Comparison of ENCODE assay signal across 9 cellular contexts in genomic region chr21:38159355-38159754, GRCh38.
DNase-seq lines count a peak whose midpoint lies in the region; ATAC-seq, FAIRE-seq and TF ChIP-seq lines count a peak whose summit lies in the region.
"Had no signal": no experiment of that assay in that cellular context is flagged by ENCODE, and none has a peak within 500 bp of the region (broad histone marks: within the 10 kb centered on the region; RNA-seq: fewer than 3 reads in every experiment).

No MANE protein-coding gene starts in this region.

- H3K9me3 ChIP-seq in K562 (replicated peaks; ENCODE audit: control insufficient read depth, insufficient read depth, low read depth, low read length) (no peaks in the 10 kb centered on the region), keratinocyte (ENCODE audit: control insufficient read depth, low read depth, low read length) (no peaks in the 10 kb centered on the region)

- TF ChIP-seq POLR2A in K562 (conservative IDR thresholded peaks at IDR 0.05) = no peak

- no peak overlapping the region for H3K9ac ChIP-seq in K562 (ENCODE audit: insufficient read depth in 1 of 2, low read depth in 2 of 2, low read length in 2 of 2)
- H3K9ac ChIP-seq in keratinocyte (ENCODE audit: control insufficient read depth, extremely low read depth, insufficient read depth, low read length) = no peak overlapping the region

- H3K27ac ChIP-seq in K562 (ENCODE audit: extremely low read depth, low read depth, low read length) (no peak overlapping the region), keratinocyte (ENCODE audit: control insufficient read depth, insufficient read depth, low read length) (no peak overlapping the region)

- TF ChIP-seq CTCF in K562 (IDR thresholded peaks at IDR 0.05 in 2 of 3, conservative IDR thresholded peaks at IDR 0.05 in 1 of 3; ENCODE audit: insufficient read depth in 2 of 3, low read depth in 1 of 3, low read length in 3 of 3) = peak; percentile 77 to 89 (median 86)
- peak; percentile 67 to 89 (median 76) for TF ChIP-seq CTCF in keratinocyte (optimal IDR thresholded peaks at IDR 0.05 in 1 of 3, IDR thresholded peaks at IDR 0.05 in 1 of 3, conservative IDR thresholded peaks at IDR 0.05 in 1 of 3; ENCODE audit: extremely low read depth in 1 of 3, insufficient read depth in 2 of 3, low read length in 3 of 3)

- CTCF ChIA-PET in K562 (lab: Yijun Ruan, JAX; ENCODE audit: low intra/inter-chr PET ratio) = interaction anchor here (0.6 to 1.2 kb wide), 2 partner anchors 196 to 197 kb away, joined by 3 to 6 read pairs; no protein-coding TSS in a partner anchor

- H3K27me3 ChIP-seq in K562 (ENCODE audit: control insufficient read depth in 2 of 2, insufficient read depth in 2 of 2, low read length in 2 of 2) = no peaks in the 10 kb centered on the region
- H3K27me3 ChIP-seq in keratinocyte (ENCODE audit: control insufficient read depth, extremely low read depth, insufficient read depth, low read length) = peaks cover 3% of the 10 kb centered on the region

- no peak overlapping the region for H3K4me2 ChIP-seq in K562 (ENCODE audit: insufficient read depth, low read length)
- H3K4me2 ChIP-seq in keratinocyte (ENCODE audit: control insufficient read depth, extremely low read depth, insufficient read depth, low read depth, low read length) = peak overlapping the region; percentile 44

- H2AFZ ChIP-seq in K562 (ENCODE audit: low read depth, low read length) = no peak overlapping the region
- H2AFZ ChIP-seq in keratinocyte (ENCODE audit: control insufficient read depth, low read length) = no peak overlapping the region

- H3K9me1 ChIP-seq in K562 (ENCODE audit: control insufficient read depth, insufficient read depth, low read length) (peaks cover 5% of the 10 kb centered on the region), keratinocyte (ENCODE audit: control insufficient read depth, extremely low read depth, insufficient read depth, low read length) (no peaks in the 10 kb centered on the region)

- H3K36me3 ChIP-seq in K562 (ENCODE audit: control insufficient read depth, insufficient read depth, low read length) (peaks cover 31% of the 10 kb centered on the region; the same call in 2 of the 3 replicates), keratinocyte (ENCODE audit: control insufficient read depth in 2 of 2, extremely low read depth in 1 of 2, insufficient read depth in 2 of 2, low read length in 2 of 2) (no peaks in the 10 kb centered on the region)

- FAIRE-seq in K562 (lab: Jason Lieb, UNC) = peak; percentile 94
- peak; percentile 36 for FAIRE-seq in keratinocyte (lab: Jason Lieb, UNC)
- FAIRE-seq: G401.6 had no signal

- TF ChIP-seq RAD21 in K562 (CRISPR knock-in tag; conservative IDR thresholded peaks at IDR 0.05 in 1 of 2, IDR thresholded peaks at IDR 0.05 in 1 of 2) = peak; percentile 33 to 68; a peak in 3 of 4 replicates

- 8% methylated on average over 3 of the region's 3 CpGs for WGBS in K562 (ENCODE audit: insufficient coverage, low coverage, missing lambda C conversion rate)

- no TSS peak for BruUV-seq in K562 (replicated peaks; lab: Mats Ljungman, UMichigan)

- no peak for TF ChIP-seq EP300 in K562 (IDR thresholded peaks at IDR 0.05; ENCODE audit: low read length)

- no peak overlapping the region for H3K4me3 ChIP-seq in K562
- no peak overlapping the region for H3K4me3 ChIP-seq in keratinocyte (ENCODE audit: control insufficient read depth in 2 of 3, extremely low read depth in 1 of 3, insufficient read depth in 2 of 3, low read depth in 1 of 3, low read length in 3 of 3)

- intact Hi-C loops in K562 (cut with micrococcal nuclease) = loop anchor here (1.0 kb wide), 1 partner anchor 193 kb away; no protein-coding TSS in a partner anchor

- POLR2A ChIA-PET in K562 (lab: Yijun Ruan, JAX) = no interaction called here

- H4K20me1 ChIP-seq in K562 (replicated peaks; ENCODE audit: control insufficient read depth, insufficient read depth, low read length) (peaks cover 11% of the 10 kb centered on the region), keratinocyte (ENCODE audit: control insufficient read depth, extremely low read depth, insufficient read depth, low read length) (no peaks in the 10 kb centered on the region)

- in situ Hi-C loops in K562 (cut with MboI) = loop anchor here (5.0 to 25.0 kb wide), 2 partner anchors 193 to 447 kb away; no protein-coding TSS in a partner anchor

- peak; percentile 26 for DNase-seq in NK-92 treated with Interleukin-12 subunit alpha and Interleukin-12 subunit beta, amount 100 ng/mL, for 24 hours (lab: John Stamatoyannopoulos, UW)
- DNase-seq in NK-92 (lab: John Stamatoyannopoulos, UW; ENCODE audit: unreplicated experiment) = no peak
- peak; percentile 73 for DNase-seq in NAMALWA (ENCODE audit: low spot score)
- peak in 3 of 5 experiments; percentile 5 to 64 (median 12) for DNase-seq in T-helper 2 cell
- peak; percentile 83 to 88 (median 86) for DNase-seq in K562 (ENCODE audit: extremely low read depth in 1 of 4, low spot score in 3 of 4)
- no peak for DNase-seq in keratinocyte (ENCODE audit: low read depth, low spot score)
- peak; percentile 43 for DNase-seq in stimulated activated CD4-positive, alpha-beta T cell treated with anti-CD3 and anti-CD28 coated beads, Interleukin-4, amount 100 ng/mL, for 1 hour

- H3K4me1 ChIP-seq in K562 (replicated peaks in 1 of 2; ENCODE audit: control insufficient read depth in 2 of 2, insufficient read depth in 2 of 2, low read length in 2 of 2) (no peaks in the 10 kb centered on the region), keratinocyte (ENCODE audit: control insufficient read depth, extremely low read depth, insufficient read depth, low read length) (peaks cover 5% of the 10 kb centered on the region)

- H3K79me2 ChIP-seq in K562 (ENCODE audit: control insufficient read depth, insufficient read depth, low read length) = no peaks in the 10 kb centered on the region
- H3K79me2 ChIP-seq in keratinocyte (ENCODE audit: control insufficient read depth, insufficient read depth, low read length) = no peaks in the 10 kb centered on the region

- ATAC-seq in K562 (peak; percentile 96), HG02870 (IDR thresholded peaks at IDR 0.05; ENCODE audit: unreplicated experiment) (no peak)

- dilution Hi-C loops in keratinocyte (cut with MboI; ENCODE audit: extremely low pct_ligation_motif_present, low sequenced_read_pairs) = no loop called here

TF ChIP-seq in K562, 482 proteins besides CTCF, POLR2A, EP300 and RAD21:
- TF ChIP-seq SMC3 (conservative IDR thresholded peaks at IDR 0.05; ENCODE audit: insufficient read depth, low read depth, low read length) (peak; percentile 79), SRSF9 (IDR thresholded peaks at IDR 0.05; ENCODE audit: borderline replicate concordance, low read depth, low read length) (no peak), CTCFL (IDR thresholded peaks at IDR 0.05; ENCODE audit: borderline replicate concordance, insufficient read depth, low read depth, low read length, poor library complexity, severe bottlenecking) (peak; percentile 63)
TF ChIP-seq in K562: peak in this region for 2.

Comparison
In these comparisons a context has a peak if more than half of its experiments do, and no peak if none do; other contexts are left out.
1. DNase-seq: peak in NK-92 treated with Interleukin-12 subunit alpha and Interleukin-12 subunit beta, amount 100 ng/mL, for 24 hours (single experiment), NAMALWA (single experiment), T-helper 2 cell (3 of 5), K562 (4 of 4) and stimulated activated CD4-positive, alpha-beta T cell treated with anti-CD3 and anti-CD28 coated beads, Interleukin-4, amount 100 ng/mL, for 1 hour (single experiment); none in NK-92 (single experiment) and keratinocyte (single experiment).